8 cellular contexts compared by ENCODE assay signal in the genomic region with DNA sequence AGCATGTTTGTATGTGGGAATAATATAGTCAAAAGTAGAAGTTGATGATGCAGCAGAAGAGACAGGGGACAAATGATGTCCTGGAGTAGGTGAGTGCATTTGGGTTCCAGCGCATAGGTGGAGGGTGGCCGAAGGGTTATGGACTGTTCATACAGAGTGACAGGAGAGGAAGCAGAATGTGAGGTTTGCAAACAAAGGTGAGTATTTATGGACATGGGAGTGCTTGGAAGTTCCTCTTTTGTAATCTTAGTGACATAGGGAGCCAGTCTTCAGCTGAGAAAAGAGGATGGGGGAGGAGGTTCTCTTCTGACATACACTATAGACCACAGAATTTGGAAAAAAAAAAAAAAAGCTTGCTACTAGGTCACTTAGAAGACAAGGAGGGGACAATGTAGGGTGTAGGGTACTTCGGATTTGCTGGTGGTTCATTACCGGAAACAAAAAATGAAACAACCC.
DNase-seq lines count a peak whose midpoint lies in the region; ATAC-seq, FAIRE-seq and TF ChIP-seq lines count a peak whose summit lies in the region.

No MANE protein-coding gene starts in this region.

- no peak for TF ChIP-seq CTCF in left lung (IDR thresholded peaks at IDR 0.05)
- no peak for TF ChIP-seq CTCF in foreskin keratinocyte (conservative IDR thresholded peaks at IDR 0.05)

- H3K4me3 ChIP-seq in left lung = peak overlapping the region in 1 of 2 donors; percentile 29

- no peak for FAIRE-seq in GM18507 (lab: Jason Lieb, UNC)

- H3K27ac ChIP-seq in left lung (peak overlapping the region; percentile 83 to 84), foreskin keratinocyte (no peak overlapping the region)

- peak; percentile 4 for DNase-seq in GM18507 (ENCODE audit: extremely low spot score, insufficient read length, low read depth)
- peak; percentile 78 for DNase-seq in RPMI8226
- no peak for DNase-seq in left lung
- no peak for DNase-seq in NCI-H748 treated with DMSO at 0.1 percent for 48 hours (lab: John Stamatoyannopoulos, UW)
- DNase-seq in foreskin keratinocyte = no peak
- DNase-seq in NCI-H226 = no peak
- DNase-seq in NCI-H146 (lab: John Stamatoyannopoulos, UW) = no peak

- H3K9me3 ChIP-seq in left lung = no peaks in the 10 kb centered on the region

- intact Hi-C loops in left lung (cut with DNase I) = no loop called here

- H3K4me1 ChIP-seq in left lung (peaks cover 21 to 25% of the 10 kb centered on the region in 2 donors), foreskin keratinocyte (no peaks in the 10 kb centered on the region)

- H3K36me3 ChIP-seq in left lung = no peaks in the 10 kb centered on the region

- H3K27me3 ChIP-seq in left lung (no peaks in the 10 kb centered on the region), foreskin keratinocyte (no peaks in the 10 kb centered on the region)

- ATAC-seq in HG02870 (IDR thresholded peaks at IDR 0.05; ENCODE audit: unreplicated experiment) = peak; percentile 40
- ATAC-seq in left lung = peak; percentile 63
- ATAC-seq in foreskin keratinocyte = no peak

Comparison
In these comparisons a context has a peak if more than half of its experiments do, and no peak if none do; other contexts are left out.
1. DNase-seq: peak in GM18507 (single experiment) and RPMI8226 (single experiment); none in left lung (0 of 2), NCI-H748 treated with DMSO at 0.1 percent for 48 hours (single experiment), foreskin keratinocyte (0 of 2), NCI-H226 (single experiment) and NCI-H146 (single experiment).